In the genomic region with DNA sequence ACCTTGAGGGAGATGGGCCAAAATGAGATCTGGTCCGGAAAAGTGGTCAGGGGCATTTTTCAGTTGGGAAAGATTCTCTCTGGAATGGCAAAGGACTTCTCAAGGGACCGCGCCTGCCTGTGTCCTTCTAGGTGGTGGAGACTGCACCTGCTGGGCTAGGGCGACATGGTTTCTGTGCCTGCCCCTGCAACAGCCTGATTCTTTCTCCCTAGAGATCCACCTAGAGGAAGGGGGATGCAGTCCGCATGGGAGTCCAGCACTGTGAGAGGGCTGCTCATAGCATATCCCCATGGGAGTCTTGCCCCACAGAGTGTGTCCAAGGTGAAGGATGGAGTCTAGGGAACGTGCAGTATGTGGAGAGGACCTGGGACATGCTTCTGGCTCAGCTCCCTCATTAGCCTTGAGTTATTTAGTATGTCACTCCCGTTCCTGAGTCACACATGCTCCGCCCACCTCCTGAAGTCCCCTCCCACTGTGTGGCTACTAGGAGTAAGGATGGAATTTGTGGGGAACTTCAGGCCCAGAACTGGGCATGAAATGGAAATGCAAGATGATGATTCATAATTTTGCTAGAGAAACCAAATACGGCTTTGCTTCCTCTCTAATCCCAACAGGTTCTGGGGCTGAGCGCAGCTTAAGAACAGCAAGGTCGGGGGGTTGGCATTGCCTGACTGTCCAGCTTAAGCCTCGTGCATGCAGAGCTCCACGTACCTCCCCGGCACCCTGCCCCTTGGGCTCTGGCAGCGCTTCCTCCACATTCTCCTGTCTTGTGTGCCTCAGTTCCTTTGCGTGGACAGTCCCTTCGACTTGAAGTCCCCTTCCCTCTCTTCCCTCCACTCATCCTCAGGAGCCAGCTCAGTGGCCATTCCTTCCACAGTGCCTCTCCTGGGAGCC, we compare ENCODE assay signal across 10 cellular contexts. TPM values are rescaled to one million over a fixed set of nuclear protein-coding genes. Genes with fewer than 3 reads are reported as not detected.
DNase-seq lines count a peak whose midpoint lies in the region; ATAC-seq and TF ChIP-seq lines count a peak whose summit lies in the region.
"Had no signal": no experiment of that assay in that cellular context is flagged by ENCODE, and none has a peak within 500 bp of the region (broad histone marks: within the 10 kb centered on the region; RNA-seq: fewer than 3 reads in every experiment).

No MANE protein-coding gene starts in this region.

- H3K27ac Mint-ChIP-seq in WTC11 = no peak overlapping the region
- H3K27ac Mint-ChIP-seq in activated CD4-positive, alpha-beta T cell treated with anti-CD3 and anti-CD28 coated beads, Interleukin-2, amount 10 ng/mL, durations not matched to agents 24 days and 14 days = no peak overlapping the region
- H3K27ac Mint-ChIP-seq: activated T-cell treated with anti-CD3 and anti-CD28 coated beads, Interleukin-2, amount 50 U/mL, for 72 hours had no signal

- no peaks in the 10 kb centered on the region for H3K36me3 ChIP-seq in right atrium auricular region
- H3K36me3 ChIP-seq in smooth muscle cell (ENCODE audit: low read depth) = no peaks in the 10 kb centered on the region

- peaks cover 0 to 33% of the 10 kb centered on the region in 2 donors for H3K4me1 ChIP-seq in right atrium auricular region
- H3K4me1 ChIP-seq in smooth muscle cell (ENCODE audit: low read depth) = no peaks in the 10 kb centered on the region

- peak overlapping the region; percentile 66 for H3K9ac ChIP-seq in smooth muscle cell (ENCODE audit: low read depth)

- peak; percentile 56 for ATAC-seq in WTC11
- ATAC-seq: activated T-cell treated with anti-CD3 and anti-CD28 coated beads, Interleukin-2, amount 50 U/mL, for 72 hours had no signal

- peak overlapping the region; percentile 62 for H3K4me2 ChIP-seq in smooth muscle cell

- H3K4me1 Mint-ChIP-seq in WTC11 = peaks cover 45% of the 10 kb centered on the region
- H3K4me1 Mint-ChIP-seq in activated CD4-positive, alpha-beta T cell treated with anti-CD3 and anti-CD28 coated beads, Interleukin-2, amount 10 ng/mL, durations not matched to agents 24 days and 14 days = no peaks in the 10 kb centered on the region

- H3K27me3 ChIP-seq in right atrium auricular region (no peaks in the 10 kb centered on the region), smooth muscle cell (ENCODE audit: low read depth) (no peaks in the 10 kb centered on the region)

- peak overlapping the region; percentile 81 to 84 for H3K27ac ChIP-seq in right atrium auricular region
- peak overlapping the region; percentile 88 for H3K27ac ChIP-seq in smooth muscle cell (ENCODE audit: low read depth)

- WGBS in smooth muscle cell (ENCODE audit: low lambda C conversion rate) = 67% methylated on average over 17 of the region's 17 CpGs

- DNase-seq in H4 (ENCODE audit: low spot score) (peak; percentile 95), WTC11 (ENCODE audit: low spot score) (peak; percentile 51), right atrium auricular region (ENCODE audit: low spot score) (peak; percentile 77), smooth muscle cell (lab: John Stamatoyannopoulos, UW; ENCODE audit: unreplicated experiment) (peak; percentile 21), NCI-H510A (lab: John Stamatoyannopoulos, UW) (no peak), NCI-H2029 (lab: John Stamatoyannopoulos, UW) (no peak)
- DNase-seq in stimulated activated CD4-positive, alpha-beta T cell treated with anti-CD3 and anti-CD28 coated beads, Interleukin-2, amount 100 ng/mL, for 24 hours = no peak
- DNase-seq in activated CD4-positive, alpha-beta T cell treated with anti-CD3 and anti-CD28 coated beads, Interleukin-2, amount 10 ng/mL, durations not matched to agents 24 days and 14 days = no peak
- DNase-seq: activated T-cell treated with anti-CD3 and anti-CD28 coated beads, Interleukin-2, amount 50 U/mL, for 72 hours; NCI-H2107 had no signal

- no peaks in the 10 kb centered on the region for H3K79me2 ChIP-seq in smooth muscle cell (ENCODE audit: low read depth)

- no peaks in the 10 kb centered on the region for H3K36me3 Mint-ChIP-seq in WTC11
- H3K36me3 Mint-ChIP-seq in activated CD4-positive, alpha-beta T cell treated with anti-CD3 and anti-CD28 coated beads, Interleukin-2, amount 10 ng/mL, durations not matched to agents 24 days and 14 days (ENCODE audit: low read depth) = no peaks in the 10 kb centered on the region

- intact Hi-C loops in activated CD4-positive, alpha-beta T cell treated with anti-CD3 and anti-CD28 coated beads, Interleukin-2, amount 10 ng/mL, durations not matched to agents 24 days and 14 days (cut with micrococcal nuclease) = no loop called here

- H3K9me3 ChIP-seq in right atrium auricular region = peaks cover 0 to 8% of the 10 kb centered on the region in 2 donors
- no peaks in the 10 kb centered on the region for H3K9me3 ChIP-seq in smooth muscle cell (replicated peaks; ENCODE audit: low read depth)

- no peaks in the 10 kb centered on the region for H4K20me1 ChIP-seq in smooth muscle cell (ENCODE audit: low read depth)

- POLR2A ChIA-PET in WTC11 (lab: Charles Lee) = interaction anchor here (0.6 kb wide), 1 partner anchor 862 kb away, joined by 3 read pairs; no protein-coding TSS in a partner anchor

- no peak overlapping the region for H3K4me3 ChIP-seq in right atrium auricular region
- no peak overlapping the region for H3K4me3 ChIP-seq in smooth muscle cell

- H3K27me3 Mint-ChIP-seq in WTC11 (ENCODE audit: low read depth) = no peaks in the 10 kb centered on the region
- peaks cover 1% of the 10 kb centered on the region for H3K27me3 Mint-ChIP-seq in activated CD4-positive, alpha-beta T cell treated with anti-CD3 and anti-CD28 coated beads, Interleukin-2, amount 10 ng/mL, durations not matched to agents 24 days and 14 days

- TF ChIP-seq CTCF in WTC11 (IDR thresholded peaks at IDR 0.05) (no peak), right atrium auricular region (IDR thresholded peaks at IDR 0.05) (no peak), smooth muscle cell (IDR thresholded peaks at IDR 0.05; ENCODE audit: borderline replicate concordance, insufficient read depth, poor library complexity, severe bottlenecking) (no peak)

- H3K4me3 Mint-ChIP-seq in WTC11 = no peak overlapping the region
- no peak overlapping the region for H3K4me3 Mint-ChIP-seq in activated CD4-positive, alpha-beta T cell treated with anti-CD3 and anti-CD28 coated beads, Interleukin-2, amount 10 ng/mL, durations not matched to agents 24 days and 14 days
- H3K4me3 Mint-ChIP-seq: activated T-cell treated with anti-CD3 and anti-CD28 coated beads, Interleukin-2, amount 50 U/mL, for 72 hours had no signal

- peaks cover 4% of the 10 kb centered on the region; the same call in 1 of the 2 replicates for H3K9me3 Mint-ChIP-seq in WTC11
- H3K9me3 Mint-ChIP-seq in activated CD4-positive, alpha-beta T cell treated with anti-CD3 and anti-CD28 coated beads, Interleukin-2, amount 10 ng/mL, durations not matched to agents 24 days and 14 days = no peaks in the 10 kb centered on the region

- H2AFZ ChIP-seq in smooth muscle cell (ENCODE audit: low read depth) = no peak overlapping the region

- CTCF ChIA-PET in WTC11 (lab: Charles Lee) = interaction anchor here (0.6 to 3.0 kb wide), 7 partner anchors 10 to 138 kb away, joined by 3 to 11 read pairs (median 5); partner anchors contain the start of gene GRIK4

- H3F3A ChIP-seq in smooth muscle cell (ENCODE audit: low read depth) = peaks cover 8% of the 10 kb centered on the region

TF ChIP-seq in WTC11, 78 proteins besides CTCF, POLR2A, EP300 and RAD21 (continues in another document):
- TF ChIP-seq ZNF425 (CRISPR knock-in tag; conservative IDR thresholded peaks at IDR 0.05) (no peak), E2F4 (CRISPR knock-in tag; IDR thresholded peaks at IDR 0.05; ENCODE audit: borderline replicate concordance, low read depth) (no peak), RORB (CRISPR knock-in tag; IDR thresholded peaks at IDR 0.05) (no peak)
- TF ChIP-seq, protein P1, sequence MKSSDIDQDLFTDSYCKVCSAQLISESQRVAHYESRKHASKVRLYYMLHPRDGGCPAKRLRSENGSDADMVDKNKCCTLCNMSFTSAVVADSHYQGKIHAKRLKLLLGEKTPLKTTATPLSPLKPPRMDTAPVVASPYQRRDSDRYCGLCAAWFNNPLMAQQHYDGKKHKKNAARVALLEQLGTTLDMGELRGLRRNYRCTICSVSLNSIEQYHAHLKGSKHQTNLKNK (CRISPR knock-in tag; IDR thresholded peaks at IDR 0.05) = no peak

RNA-seq across cellular contexts. Expression of gene GRIK4, which starts 35.0 kb away (rescaled TPM):
- 0.14 and 0.27 TPM in 2 replicates for total RNA-seq in H4 (2014; rRNA removed; shearing (Covaris generic))
- total RNA-seq in WTC11 (2021) = 2.9 to 3.6 TPM (median 3.3 TPM) in 3 replicates
- under 1 TPM; 0.04 to 0.30 TPM for total RNA-seq in right atrium auricular region
- not detected in 2 replicates for total RNA-seq in smooth muscle cell
- not detected in 2 replicates for polyA plus RNA-seq in smooth muscle cell
- 0.02 and 0.09 TPM in 2 replicates for total RNA-seq in activated CD4-positive, alpha-beta T cell treated with anti-CD3 and anti-CD28 coated beads, Interleukin-2, amount 10 ng/mL, durations not matched to agents 24 days and 14 days

Comparison
In these comparisons a context has a peak if more than half of its experiments do, and no peak if none do; other contexts are left out.
1. DNase-seq: peak in H4 (single experiment), WTC11 (single experiment), right atrium auricular region (single experiment) and smooth muscle cell (single experiment); none in NCI-H510A (single experiment), NCI-H2029 (single experiment), stimulated activated CD4-positive, alpha-beta T cell treated with anti-CD3 and anti-CD28 coated beads, Interleukin-2, amount 100 ng/mL, for 24 hours (0 of 2) and activated CD4-positive, alpha-beta T cell treated with anti-CD3 and anti-CD28 coated beads, Interleukin-2, amount 10 ng/mL, durations not matched to agents 24 days and 14 days (single experiment).